In the genomic region with DNA sequence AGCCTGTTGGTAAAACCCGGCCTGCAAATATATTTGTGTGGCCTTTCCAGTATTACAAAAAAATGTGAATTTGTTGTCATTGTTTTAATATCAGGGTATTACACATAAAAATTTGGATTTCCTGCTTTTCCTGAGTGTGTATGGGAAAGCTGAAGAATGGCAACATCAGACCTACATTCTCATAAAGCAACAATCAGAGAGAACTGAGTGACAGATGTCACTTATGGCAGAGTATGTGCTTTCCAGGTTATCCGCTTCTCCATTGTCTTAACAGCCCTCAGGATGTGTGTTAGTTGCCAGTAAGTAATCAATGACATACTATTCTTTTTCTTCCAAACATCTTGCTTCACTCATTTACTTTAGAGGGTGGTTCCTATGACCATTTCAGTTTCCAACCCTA, we compare ENCODE assay signal across 2 cellular contexts.
TF ChIP-seq lines count a peak whose summit lies in the region.

No MANE protein-coding gene starts in this region.

TF ChIP-seq in HEK293T, 16 proteins besides CTCF, POLR2A, EP300 and RAD21:
- no peak for TF ChIP-seq TARDBP (IDR thresholded peaks at IDR 0.05)
- TF ChIP-seq, protein P1, sequence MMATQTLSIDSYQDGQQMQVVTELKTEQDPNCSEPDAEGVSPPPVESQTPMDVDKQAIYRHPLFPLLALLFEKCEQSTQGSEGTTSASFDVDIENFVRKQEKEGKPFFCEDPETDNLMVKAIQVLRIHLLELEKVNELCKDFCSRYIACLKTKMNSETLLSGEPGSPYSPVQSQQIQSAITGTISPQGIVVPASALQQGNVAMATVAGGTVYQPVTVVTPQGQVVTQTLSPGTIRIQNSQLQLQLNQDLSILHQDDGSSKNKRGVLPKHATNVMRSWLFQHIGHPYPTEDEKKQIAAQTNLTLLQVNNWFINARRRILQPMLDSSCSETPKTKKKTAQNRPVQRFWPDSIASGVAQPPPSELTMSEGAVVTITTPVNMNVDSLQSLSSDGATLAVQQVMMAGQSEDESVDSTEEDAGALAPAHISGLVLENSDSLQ (IDR thresholded peaks at IDR 0.05), result peak; percentile 29; the same call in 1 of the 2 replicates

TF ChIP-seq in GM12878, 131 proteins besides CTCF, POLR2A, EP300 and RAD21:
- TF ChIP-seq POLR2AphosphoS5 (IDR thresholded peaks at IDR 0.05; ENCODE audit: low read length), result no peak
- no peak for TF ChIP-seq KLF5 (IDR thresholded peaks at IDR 0.05; ENCODE audit: partially characterized antibody)
- no peak for TF ChIP-seq NFYA (IDR thresholded peaks at IDR 0.05; ENCODE audit: borderline replicate concordance, low read depth, low read length)
- no peak for TF ChIP-seq RBBP5 (conservative IDR thresholded peaks at IDR 0.05)
- TF ChIP-seq TCF3 (IDR thresholded peaks at IDR 0.05; ENCODE audit: borderline replicate concordance, insufficient read depth, low read depth, low read length), result no peak
- no peak for TF ChIP-seq KDM1A (IDR thresholded peaks at IDR 0.05; ENCODE audit: borderline replicate concordance)
- TF ChIP-seq, protein P1 (IDR thresholded peaks at IDR 0.05), result peak; percentile 44; the same call in 1 of the 2 replicates
